Comparison of ENCODE assay signal across 1 cellular context in genomic region chr3:45053805-45054195, GRCh38.
TF ChIP-seq lines count a peak whose summit lies in the region.

No MANE protein-coding gene starts in this region.

TF ChIP-seq in K562, 482 proteins besides CTCF, POLR2A, EP300 and RAD21 (continued from another document):
- TF ChIP-seq, protein P1, sequence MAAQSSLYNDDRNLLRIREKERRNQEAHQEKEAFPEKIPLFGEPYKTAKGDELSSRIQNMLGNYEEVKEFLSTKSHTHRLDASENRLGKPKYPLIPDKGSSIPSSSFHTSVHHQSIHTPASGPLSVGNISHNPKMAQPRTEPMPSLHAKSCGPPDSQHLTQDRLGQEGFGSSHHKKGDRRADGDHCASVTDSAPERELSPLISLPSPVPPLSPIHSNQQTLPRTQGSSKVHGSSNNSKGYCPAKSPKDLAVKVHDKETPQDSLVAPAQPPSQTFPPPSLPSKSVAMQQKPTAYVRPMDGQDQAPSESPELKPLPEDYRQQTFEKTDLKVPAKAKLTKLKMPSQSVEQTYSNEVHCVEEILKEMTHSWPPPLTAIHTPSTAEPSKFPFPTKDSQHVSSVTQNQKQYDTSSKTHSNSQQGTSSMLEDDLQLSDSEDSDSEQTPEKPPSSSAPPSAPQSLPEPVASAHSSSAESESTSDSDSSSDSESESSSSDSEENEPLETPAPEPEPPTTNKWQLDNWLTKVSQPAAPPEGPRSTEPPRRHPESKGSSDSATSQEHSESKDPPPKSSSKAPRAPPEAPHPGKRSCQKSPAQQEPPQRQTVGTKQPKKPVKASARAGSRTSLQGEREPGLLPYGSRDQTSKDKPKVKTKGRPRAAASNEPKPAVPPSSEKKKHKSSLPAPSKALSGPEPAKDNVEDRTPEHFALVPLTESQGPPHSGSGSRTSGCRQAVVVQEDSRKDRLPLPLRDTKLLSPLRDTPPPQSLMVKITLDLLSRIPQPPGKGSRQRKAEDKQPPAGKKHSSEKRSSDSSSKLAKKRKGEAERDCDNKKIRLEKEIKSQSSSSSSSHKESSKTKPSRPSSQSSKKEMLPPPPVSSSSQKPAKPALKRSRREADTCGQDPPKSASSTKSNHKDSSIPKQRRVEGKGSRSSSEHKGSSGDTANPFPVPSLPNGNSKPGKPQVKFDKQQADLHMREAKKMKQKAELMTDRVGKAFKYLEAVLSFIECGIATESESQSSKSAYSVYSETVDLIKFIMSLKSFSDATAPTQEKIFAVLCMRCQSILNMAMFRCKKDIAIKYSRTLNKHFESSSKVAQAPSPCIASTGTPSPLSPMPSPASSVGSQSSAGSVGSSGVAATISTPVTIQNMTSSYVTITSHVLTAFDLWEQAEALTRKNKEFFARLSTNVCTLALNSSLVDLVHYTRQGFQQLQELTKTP (IDR thresholded peaks at IDR 0.05; ENCODE audit: low read depth in 1 of 2, partially characterized antibody in 2 of 2), result peak in 1 of 2 experiments; percentile 38
- TF ChIP-seq CC2D1A (IDR thresholded peaks at IDR 0.05) (0 out of 2 replicates have a peak, but pooled peaks have one; percentile 17), ATF7 (IDR thresholded peaks at IDR 0.05) (peak; percentile 80), SMARCC2 (IDR thresholded peaks at IDR 0.05; ENCODE audit: low read depth) (peak; percentile 74)
